29 cellular contexts compared by ENCODE assay signal in genomic region chr6:90355965-90356364, GRCh38. TPM values are rescaled to one million over a fixed set of nuclear protein-coding genes. Genes with fewer than 3 reads are reported as not detected.
DNase-seq lines count a peak whose midpoint lies in the region; ATAC-seq, FAIRE-seq and TF ChIP-seq lines count a peak whose summit lies in the region.
"Had no signal": no experiment of that assay in that cellular context is flagged by ENCODE, and none has a peak within 500 bp of the region (broad histone marks: within the 10 kb centered on the region; RNA-seq: fewer than 3 reads in every experiment).

No MANE protein-coding gene starts in this region.

- no peak overlapping the region for H3K4me2 ChIP-seq in HepG2 (ENCODE audit: low read depth, low read length)
- H3K4me2 ChIP-seq: PC-9 had no signal

- TF ChIP-seq POLR2A in heart left ventricle (IDR thresholded peaks at IDR 0.05): no peak
- TF ChIP-seq POLR2A in HepG2 (IDR thresholded peaks at IDR 0.05; ENCODE audit: insufficient read depth in 1 of 2, low read depth in 2 of 2, low read length in 2 of 2): no peak

- H4K20me1 ChIP-seq in HepG2 (ENCODE audit: insufficient read depth, low read length): no peaks in the 10 kb centered on the region

- no peaks in the 10 kb centered on the region for H3K9me3 ChIP-seq in heart left ventricle
- H3K9me3 ChIP-seq in HepG2 (ENCODE audit: low read length): no peaks in the 10 kb centered on the region
- no peaks in the 10 kb centered on the region for H3K9me3 ChIP-seq in WERI-Rb-1 (ENCODE audit: severe bottlenecking)
- H3K9me3 ChIP-seq: pancreas, spleen had no signal

- ATAC-seq in Right ventricle myocardium inferior: no peak
- no peak for ATAC-seq in heart left ventricle
- peak; percentile 41; the same call in 2 of the 3 replicates for ATAC-seq in HepG2
- ATAC-seq in omental fat pad (ENCODE audit: low FRiP score): peak; percentile 52
- ATAC-seq in HG03565 (IDR thresholded peaks at IDR 0.05; ENCODE audit: unreplicated experiment): no peak
- no peak for ATAC-seq in GM21367 (IDR thresholded peaks at IDR 0.05; ENCODE audit: unreplicated experiment)
- ATAC-seq: activated T-cell treated with anti-CD3 and anti-CD28 coated beads, Interleukin-2, amount 50 U/mL, for 72 hours; esophagus mucosa; pancreas had no signal

- H3K27me3 Mint-ChIP-seq in activated naive CD8-positive, alpha-beta T cell treated with anti-CD3 and anti-CD28 coated beads for 36 hours: no peaks in the 10 kb centered on the region
- H3K27me3 Mint-ChIP-seq: memory B cell had no signal

- peaks cover 24% of the 10 kb centered on the region for H3K4me1 Mint-ChIP-seq in activated naive CD8-positive, alpha-beta T cell treated with anti-CD3 and anti-CD28 coated beads for 36 hours

- no peak for TF ChIP-seq RAD21 in HepG2 (CRISPR knock-in tag; IDR thresholded peaks at IDR 0.05)

- BruUV-seq in HepG2 (replicated peaks; lab: Mats Ljungman, UMichigan): no TSS peak

- H3K4me1 ChIP-seq in heart left ventricle (peaks cover 0 to 17% (median 0%) of the 10 kb centered on the region in 12 donors), HepG2 (ENCODE audit: insufficient read depth, low read length) (no peaks in the 10 kb centered on the region)
- H3K4me1 ChIP-seq: pancreas had no signal

- CTCF ChIA-PET in HepG2 (lab: Yijun Ruan, JAX; ENCODE audit: low intra/inter-chr PET ratio, low total read pairs): no interaction called here

- H3K27me3 ChIP-seq in heart left ventricle (no peaks in the 10 kb centered on the region), HepG2 (ENCODE audit: control insufficient read depth in 1 of 2, insufficient read depth in 2 of 2, low read length in 2 of 2) (peaks cover 0 to 16% of the 10 kb centered on the region in 2 experiments; a peak in 2 of 5 replicates), WERI-Rb-1 (ENCODE audit: insufficient read depth, low read depth, severe bottlenecking) (no peaks in the 10 kb centered on the region)
- H3K27me3 ChIP-seq: cardiac muscle cell, spleen had no signal

- H3K36me3 ChIP-seq in heart left ventricle (no peaks in the 10 kb centered on the region), HepG2 (replicated peaks in 1 of 2; ENCODE audit: control insufficient read depth in 1 of 2, insufficient read depth in 2 of 2, low read length in 2 of 2) (no peaks in the 10 kb centered on the region), WERI-Rb-1 (no peaks in the 10 kb centered on the region)
- H3K36me3 ChIP-seq: cardiac muscle cell, pancreas, spleen had no signal

- intact Hi-C loops in Right ventricle myocardium inferior (cut with DNase I): no loop called here
- intact Hi-C loops in heart left ventricle (cut with DNase I): no loop called here
- intact Hi-C loops in HepG2 (cut with micrococcal nuclease; ENCODE audit: unreplicated experiment): no loop called here

- 53 to 68% (median 59%) methylated on average over 15 of the region's 15 CpGs for WGBS in heart left ventricle, 4 donors
- 3% methylated on average over 15 of the region's 15 CpGs for WGBS in HepG2 (ENCODE audit: low lambda C conversion rate)

- peak; percentile 55 for DNase-seq in Right ventricle myocardium inferior (ENCODE audit: missing footprints)
- DNase-seq in heart left ventricle: no peak
- DNase-seq in HepG2 (ENCODE audit: low spot score): no peak
- no peak for DNase-seq in omental fat pad (ENCODE audit: low spot score)
- DNase-seq in activated naive CD8-positive, alpha-beta T cell treated with anti-CD3 and anti-CD28 coated beads for 36 hours: no peak
- no peak for DNase-seq in WERI-Rb-1
- DNase-seq: 8988T; activated CD4-positive, alpha-beta T cell treated with anti-CD3 and anti-CD28 coated beads, Interleukin-2, amount 10 ng/mL, durations not matched to agents 7 days and 5 days; activated naive CD4-positive, alpha-beta T cell treated with anti-CD3 and anti-CD28 coated beads for 36 hours; activated T-cell treated with anti-CD3 and anti-CD28 coated beads, Interleukin-2, amount 50 U/mL, for 72 hours; Calu3; cortex of kidney; DND-41; foreskin melanocyte; NCI-H1092; NCI-H1694 treated with DMSO at 0.1 percent for 48 hours; NCI-H2171; NCI-H510A treated with DMSO at 0.1 percent for 48 hours; pancreas; PC-9; Right ventricle myocardium superior; spleen had no signal

- no peak overlapping the region for H3K27ac Mint-ChIP-seq in activated naive CD8-positive, alpha-beta T cell treated with anti-CD3 and anti-CD28 coated beads for 36 hours
- H3K27ac Mint-ChIP-seq: activated CD4-positive, alpha-beta T cell treated with anti-CD3 and anti-CD28 coated beads, Interleukin-2, amount 10 ng/mL, durations not matched to agents 7 days and 5 days; activated naive CD4-positive, alpha-beta T cell treated with anti-CD3 and anti-CD28 coated beads for 36 hours; activated T-cell treated with anti-CD3 and anti-CD28 coated beads, Interleukin-2, amount 50 U/mL, for 72 hours; CD14-positive monocyte; memory B cell had no signal

- H3K9me3 Mint-ChIP-seq in activated naive CD8-positive, alpha-beta T cell treated with anti-CD3 and anti-CD28 coated beads for 36 hours: no peaks in the 10 kb centered on the region
- H3K9me3 Mint-ChIP-seq: activated naive CD4-positive, alpha-beta T cell treated with anti-CD3 and anti-CD28 coated beads for 36 hours; activated T-cell treated with anti-CD3 and anti-CD28 coated beads, Interleukin-2, amount 50 U/mL, for 72 hours; CD14-positive monocyte; memory B cell had no signal

- in situ Hi-C loops in HepG2 (cut with HindIII; ENCODE audit: extremely low pct_ligation_motif_present, low pct_unique_long_range_greater_than_20kb): no loop called here

- H3K36me3 Mint-ChIP-seq in activated naive CD8-positive, alpha-beta T cell treated with anti-CD3 and anti-CD28 coated beads for 36 hours: peaks cover 3% of the 10 kb centered on the region
- H3K36me3 Mint-ChIP-seq: CD14-positive monocyte, memory B cell had no signal

- peak overlapping the region in 2 of 12 donors; percentile 0 to 18 for H3K4me3 ChIP-seq in heart left ventricle
- H3K4me3 ChIP-seq in HepG2 (replicated peaks in 1 of 3; ENCODE audit: insufficient read depth in 1 of 3, low read depth in 2 of 3, low read length in 3 of 3): no peak overlapping the region
- no peak overlapping the region for H3K4me3 ChIP-seq in WERI-Rb-1 (ENCODE audit: low read depth, low read length)
- H3K4me3 ChIP-seq: cardiac muscle cell, pancreas, PC-9, spleen had no signal

- no peak overlapping the region for H3K4me3 Mint-ChIP-seq in activated naive CD8-positive, alpha-beta T cell treated with anti-CD3 and anti-CD28 coated beads for 36 hours
- H3K4me3 Mint-ChIP-seq: activated CD4-positive, alpha-beta T cell treated with anti-CD3 and anti-CD28 coated beads, Interleukin-2, amount 10 ng/mL, durations not matched to agents 7 days and 5 days; activated naive CD4-positive, alpha-beta T cell treated with anti-CD3 and anti-CD28 coated beads for 36 hours; activated T-cell treated with anti-CD3 and anti-CD28 coated beads, Interleukin-2, amount 50 U/mL, for 72 hours; CD14-positive monocyte; memory B cell had no signal

- TF ChIP-seq EP300 in HepG2 (IDR thresholded peaks at IDR 0.05; ENCODE audit: low read depth in 2 of 2, low read length in 2 of 2) (no peak), HepG2 (CRISPR knock-in tag; IDR thresholded peaks at IDR 0.05; ENCODE audit: borderline replicate concordance) (no peak)

- POLR2A ChIA-PET in HepG2 (lab: Yijun Ruan, JAX): no interaction called here

- FAIRE-seq in HepG2 (lab: Jason Lieb, UNC): no peak
- FAIRE-seq: pancreas had no signal

- no peaks in the 10 kb centered on the region for H3K79me2 ChIP-seq in HepG2 (ENCODE audit: insufficient read depth, low read length)

- TF ChIP-seq CTCF in heart left ventricle (IDR thresholded peaks at IDR 0.05) (no peak), HepG2 (CRISPR knock-in tag; IDR thresholded peaks at IDR 0.05) (no peak), omental fat pad (IDR thresholded peaks at IDR 0.05) (no peak), WERI-Rb-1 (IDR thresholded peaks at IDR 0.05; ENCODE audit: low read depth, low read length) (no peak)

- H2AFZ ChIP-seq in HepG2 (ENCODE audit: low read length): no peak overlapping the region
- H2AFZ ChIP-seq: PC-9 had no signal

- no peak overlapping the region for H3K9ac ChIP-seq in HepG2 (ENCODE audit: insufficient read depth, low read depth, low read length)

- H3K27ac ChIP-seq in heart left ventricle (no peak overlapping the region), HepG2 (ENCODE audit: extremely low read length, insufficient read depth, low read length) (no peak overlapping the region), WERI-Rb-1 (no peak overlapping the region)
- H3K27ac ChIP-seq: cardiac muscle cell, HL-60, pancreas, PC-9, spleen had no signal

RNA-seq across cellular contexts. Expression of gene BACH2, which starts 59.3 kb away (rescaled TPM):
- 2.2 TPM for total RNA-seq in Right ventricle myocardium inferior
- 1 to 10 TPM in 8 of 9 donors, under 1 TPM in 1; 0.76 to 8.4 (median 4.0) TPM for total RNA-seq in heart left ventricle
- under 1 TPM; 0.23 to 0.24 TPM for polyA plus RNA-seq in heart left ventricle
- not detected in 2 replicates for total RNA-seq in HepG2 (2016; rRNA removed; fragmentation: Illumina TruSeq; extraction: Trizol)
- total RNA-seq in HepG2 (2016; cell fraction: cytosol; rRNA removed; fragmentation: Illumina TruSeq; extraction: Trizol; ENCODE audit: low read depth): not detected in 2 replicates
- not detected in 2 replicates for total RNA-seq in HepG2 (2016; cell fraction: insoluble cytoplasmic fraction; rRNA removed; fragmentation: Illumina TruSeq; extraction: Trizol)
- not detected in 2 replicates for total RNA-seq in HepG2 (2016; cell fraction: membrane; rRNA removed; fragmentation: Illumina TruSeq; extraction: Trizol)
- total RNA-seq in HepG2 (2016; cell fraction: nucleus; rRNA removed; fragmentation: Illumina TruSeq; extraction: Trizol): not detected in 2 replicates
- polyA plus RNA-seq in HepG2 (2011; rRNA removed): 0.01 TPM in 1 of 2 replicates, not detected in the other
- polyA plus RNA-seq in HepG2 (2011; cell fraction: cytosol; rRNA removed): 0.01 TPM in 1 of 2 replicates, not detected in the other
- 0.24 TPM in 1 of 2 replicates, not detected in the other for polyA plus RNA-seq in HepG2 (2011; cell fraction: nucleus; rRNA removed)
- 0.07 TPM in 1 of 2 replicates, not detected in the other for polyA plus RNA-seq in HepG2 (2012)
- not detected in 2 replicates for polyA plus RNA-seq in HepG2 (2016; cell fraction: cytosol; fragmentation: Illumina TruSeq; extraction: Trizol; ENCODE audit: low read depth)
- polyA plus RNA-seq in HepG2 (2016; cell fraction: insoluble cytoplasmic fraction; fragmentation: Illumina TruSeq; extraction: Trizol; ENCODE audit: low read depth): not detected in 2 replicates
- not detected in 2 replicates for polyA plus RNA-seq in HepG2 (2016; cell fraction: membrane; fragmentation: Illumina TruSeq; extraction: Trizol; ENCODE audit: low read depth)
- not detected in 2 replicates for polyA plus RNA-seq in HepG2 (2016; cell fraction: nucleus; fragmentation: Illumina TruSeq; extraction: Trizol; ENCODE audit: insufficient read depth, low read depth)
- 0.02 TPM in 1 of 2 replicates, not detected in the other for polyA minus RNA-seq in HepG2 (2011; rRNA and poly(A)+ RNA removed; ENCODE audit: low replicate concordance)
- not detected in 2 replicates for polyA minus RNA-seq in HepG2 (2011; cell fraction: cytosol; rRNA and poly(A)+ RNA removed)
- under 0.01 and 0.13 TPM in 2 replicates for polyA minus RNA-seq in HepG2 (2011; cell fraction: nucleus; rRNA and poly(A)+ RNA removed)
- 1 to 10 TPM; 4.0 to 9.4 (median 7.0) TPM for total RNA-seq in omental fat pad
- total RNA-seq in activated naive CD8-positive, alpha-beta T cell treated with anti-CD3 and anti-CD28 coated beads for 36 hours: 10 to 100 TPM; 73.1 to 78.0 TPM

Comparison
In these comparisons a context has a peak if more than half of its experiments do, and no peak if none do; other contexts are left out.
1. ATAC-seq: peak in HepG2 (single experiment) and omental fat pad (single experiment); none in Right ventricle myocardium inferior (single experiment), heart left ventricle (0 of 4), HG03565 (single experiment) and GM21367 (single experiment).
2. RNA of gene BACH2, which starts 59.3 kb away (total RNA-seq): 73.1 to 78.0 TPM in activated naive CD8-positive, alpha-beta T cell treated with anti-CD3 and anti-CD28 coated beads for 36 hours; 4.0 to 9.4 TPM in omental fat pad, 0.76 to 8.4 TPM in heart left ventricle, 2.2 TPM in Right ventricle myocardium inferior (single experiment) and not detected in HepG2; every median in the first group is over 4 times any median in the second.